8 cellular contexts compared by ENCODE assay signal in genomic region chr19:17107546-17108452, GRCh38. TPM values are rescaled to one million over a fixed set of nuclear protein-coding genes. Genes with fewer than 3 reads are reported as not detected.
DNase-seq lines count a peak whose midpoint lies in the region; ATAC-seq and TF ChIP-seq lines count a peak whose summit lies in the region.

No MANE protein-coding gene starts in this region.

- H3K4me3 Mint-ChIP-seq in stimulated activated memory B cell treated with anti-CD40 and anti-IgM and Interleukin-4, amounts not matched to agents 10 μg/mL and 1 μg/mL and 100 μg/mL, for 72 hours = peak overlapping the region; percentile 2

- peak overlapping the region; percentile 87 to 91 for H3K27ac ChIP-seq in breast epithelium

- no peaks in the 10 kb centered on the region for H3K27me3 ChIP-seq in breast epithelium

- peak; percentile 74 for ATAC-seq in left colon
- ATAC-seq in stimulated activated memory B cell treated with anti-CD40 and anti-IgM and Interleukin-4, amounts not matched to agents 10 μg/mL and 1 μg/mL and 100 μg/mL, for 72 hours = no peak
- ATAC-seq in GM21576 (IDR thresholded peaks at IDR 0.05; ENCODE audit: unreplicated experiment) = no peak

- H3K36me3 Mint-ChIP-seq in stimulated activated memory B cell treated with anti-CD40 and anti-IgM and Interleukin-4, amounts not matched to agents 10 μg/mL and 1 μg/mL and 100 μg/mL, for 72 hours = peaks cover 67% of the 10 kb centered on the region

- H3K27me3 Mint-ChIP-seq in stimulated activated memory B cell treated with anti-CD40 and anti-IgM and Interleukin-4, amounts not matched to agents 10 μg/mL and 1 μg/mL and 100 μg/mL, for 72 hours = no peaks in the 10 kb centered on the region

- H3K9me3 ChIP-seq in breast epithelium = no peaks in the 10 kb centered on the region

- DNase-seq in EH (ENCODE audit: low read depth) (peak; percentile 99), NCI-H146 treated with DMSO at 0.1 percent for 48 hours (lab: John Stamatoyannopoulos, UW; ENCODE audit: unreplicated experiment) (peak; percentile 50), breast epithelium (ENCODE audit: low spot score in 2 of 2) (peak; percentile 77 to 90), left colon (peak; percentile 62 to 85), GM19238 (ENCODE audit: insufficient read length, low spot score) (no peak), NCI-H510A (lab: John Stamatoyannopoulos, UW) (no peak)

- peaks cover 7 to 10% of the 10 kb centered on the region in 2 donors for H3K4me1 ChIP-seq in breast epithelium

- peak overlapping the region in 1 of 3 donors; percentile 30 for H3K4me3 ChIP-seq in breast epithelium

- TF ChIP-seq CTCF in breast epithelium (IDR thresholded peaks at IDR 0.05) = no peak

- H3K4me1 Mint-ChIP-seq in stimulated activated memory B cell treated with anti-CD40 and anti-IgM and Interleukin-4, amounts not matched to agents 10 μg/mL and 1 μg/mL and 100 μg/mL, for 72 hours = peaks cover 97% of the 10 kb centered on the region

- H3K36me3 ChIP-seq in breast epithelium = no peaks in the 10 kb centered on the region

- peak overlapping the region; percentile 96 for H3K27ac Mint-ChIP-seq in stimulated activated memory B cell treated with anti-CD40 and anti-IgM and Interleukin-4, amounts not matched to agents 10 μg/mL and 1 μg/mL and 100 μg/mL, for 72 hours

- no peaks in the 10 kb centered on the region for H3K9me3 Mint-ChIP-seq in stimulated activated memory B cell treated with anti-CD40 and anti-IgM and Interleukin-4, amounts not matched to agents 10 μg/mL and 1 μg/mL and 100 μg/mL, for 72 hours

- intact Hi-C loops in breast epithelium (cut with DNase I; ENCODE audit: low total_unique reads) = no loop called here
- intact Hi-C loops in left colon (cut with DNase I, micrococcal nuclease) = no loop called here

- no peak for TF ChIP-seq POLR2A in breast epithelium (IDR thresholded peaks at IDR 0.05)

RNA-seq across cellular contexts. Expression of gene MYO9B, which starts 32.2 kb away (rescaled TPM):
- 10 to 100 TPM; 76.0 to 79.5 (median 77.4) TPM for total RNA-seq in breast epithelium
- total RNA-seq in left colon = 10 to 100 TPM; 69.9 to 82.2 TPM

RNA-seq across cellular contexts. Expression of gene HAUS8, which starts 32.5 kb away (rescaled TPM):
- 1 to 10 TPM; 5.6 to 6.7 (median 5.8) TPM for total RNA-seq in breast epithelium
- total RNA-seq in left colon = 10 to 100 TPM; 10.7 to 14.1 TPM

Comparison
In these comparisons a context has a peak if more than half of its experiments do, and no peak if none do; other contexts are left out.
1. DNase-seq: peak in EH (single experiment), NCI-H146 treated with DMSO at 0.1 percent for 48 hours (single experiment), breast epithelium (2 of 2) and left colon (2 of 2); none in GM19238 (single experiment) and NCI-H510A (single experiment).